In the genomic region with DNA sequence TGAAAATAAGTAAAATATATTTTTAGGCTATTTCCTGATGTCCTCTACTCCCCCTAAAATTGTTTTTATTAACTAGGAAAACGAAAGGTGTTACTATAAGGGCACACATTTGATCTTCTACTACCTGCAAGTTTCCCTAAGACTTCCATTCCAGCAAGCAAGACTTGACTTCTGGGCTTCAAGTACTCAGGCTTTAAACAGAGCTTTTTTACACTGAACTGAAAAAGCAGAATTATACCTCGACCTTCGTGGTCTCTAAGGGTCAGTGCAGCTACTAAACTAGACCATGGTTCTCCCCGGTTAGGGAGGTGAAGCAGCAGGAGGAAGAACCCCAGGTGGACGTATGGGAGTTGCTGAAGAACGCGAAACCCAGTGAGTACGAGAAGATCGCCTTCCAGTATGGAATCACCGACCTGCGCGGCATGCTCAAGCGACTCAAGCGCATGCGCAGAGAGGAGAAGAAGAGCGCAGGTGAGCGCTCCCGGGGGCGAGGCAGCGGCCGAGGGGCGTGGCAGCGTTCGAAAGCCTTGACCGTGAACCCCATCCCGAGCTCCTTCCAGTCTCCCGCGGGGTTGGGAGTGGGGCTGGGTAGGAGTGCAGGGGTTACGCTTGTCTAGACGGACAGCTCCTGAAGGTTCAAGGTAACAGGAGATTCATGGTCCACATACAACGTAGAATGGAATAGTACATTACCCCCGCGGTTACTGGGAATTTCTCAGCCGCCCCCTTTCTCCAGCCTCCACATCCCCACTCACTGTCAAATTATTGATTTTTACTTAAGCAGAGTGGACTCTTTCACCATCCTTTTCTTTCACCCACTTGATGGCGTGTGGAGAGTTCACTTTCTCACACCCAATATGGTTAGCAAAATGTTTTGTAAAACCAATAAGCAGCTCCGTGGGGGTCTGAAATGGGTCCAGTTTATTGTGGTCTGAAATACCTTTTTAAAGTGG, we compare ENCODE assay signal across 8 cellular contexts. TPM values are rescaled to one million over a fixed set of nuclear protein-coding genes. Genes with fewer than 3 reads are reported as not detected.
DNase-seq lines count a peak whose midpoint lies in the region; ATAC-seq and TF ChIP-seq lines count a peak whose summit lies in the region.

No MANE protein-coding gene starts in this region.

- DNase-seq in Calu3 (peak; percentile 68), NCI-H2171 treated with DMSO at 0.1 percent for 48 hours (lab: John Stamatoyannopoulos, UW) (peak; percentile 41), neural crest cell (ENCODE audit: low read depth, low spot score) (peak; percentile 16)

- 18 to 24% methylated on average over 31 to 36 of the region's 36 CpGs for WGBS in esophagus, 2 donors

- H3K27me3 Mint-ChIP-seq in Calu3 (ENCODE audit: unreplicated experiment), result no peaks in the 10 kb centered on the region
- peaks cover 38% of the 10 kb centered on the region for H3K27me3 Mint-ChIP-seq in neural crest cell (ENCODE audit: low read depth)

- H3K36me3 Mint-ChIP-seq in Calu3 (ENCODE audit: insufficient read depth, unreplicated experiment) (peaks cover 7% of the 10 kb centered on the region), neural crest cell (ENCODE audit: low read depth) (no peaks in the 10 kb centered on the region)

- TF ChIP-seq CTCF in Calu3 (IDR thresholded peaks at IDR 0.05; ENCODE audit: unreplicated experiment) (no peak), neural crest cell (conservative IDR thresholded peaks at IDR 0.05) (no peak)

- peak overlapping the region; percentile 23 to 29 for H3K4me3 ChIP-seq in esophagus (ENCODE audit: low read depth in 1 of 2, low read length in 2 of 2)

- H3K9me3 Mint-ChIP-seq in Calu3 (ENCODE audit: low read depth, unreplicated experiment) (no peaks in the 10 kb centered on the region), neural crest cell (no peaks in the 10 kb centered on the region)

- ATAC-seq in GM21619 (IDR thresholded peaks at IDR 0.05; ENCODE audit: unreplicated experiment), result no peak
- no peak for ATAC-seq in HG03135 (IDR thresholded peaks at IDR 0.05; ENCODE audit: unreplicated experiment)
- ATAC-seq in HG03159 (IDR thresholded peaks at IDR 0.05; ENCODE audit: unreplicated experiment), result no peak
- ATAC-seq in HG02678 (IDR thresholded peaks at IDR 0.05; ENCODE audit: unreplicated experiment), result no peak

- H3K27ac Mint-ChIP-seq in Calu3 (ENCODE audit: unreplicated experiment), result peak overlapping the region; percentile 78
- no peak overlapping the region for H3K27ac Mint-ChIP-seq in neural crest cell (ENCODE audit: unreplicated experiment)

- no peak overlapping the region for H3K27ac ChIP-seq in esophagus (ENCODE audit: low read depth in 2 of 2, low read length in 1 of 2)

- CTCF ChIA-PET in Calu3 (lab: Charles Lee), result interaction anchor here (0.7 to 0.9 kb wide), 2 partner anchors 17 to 27 kb away, joined by 3 read pairs; no protein-coding TSS in a partner anchor

- H3K4me3 Mint-ChIP-seq in Calu3 (ENCODE audit: low read depth, unreplicated experiment) (peak overlapping the region; percentile 83), neural crest cell (peak overlapping the region; percentile 52)

- no peaks in the 10 kb centered on the region for H3K27me3 ChIP-seq in esophagus (ENCODE audit: control insufficient read depth in 1 of 2, insufficient read depth in 2 of 2, low read length in 2 of 2)

- peaks cover 2 to 4% of the 10 kb centered on the region in 2 donors for H3K4me1 ChIP-seq in esophagus (ENCODE audit: control insufficient read depth in 2 of 2, insufficient read depth in 2 of 2, low read length in 1 of 2)

- no peaks in the 10 kb centered on the region for H3K36me3 ChIP-seq in esophagus (ENCODE audit: control insufficient read depth in 2 of 2, insufficient read depth in 2 of 2, low read length in 1 of 2)

- H3K9me3 ChIP-seq in esophagus (ENCODE audit: control insufficient read depth in 2 of 2, insufficient read depth in 1 of 2, low read depth in 1 of 2, low read length in 1 of 2), result peaks cover 0 to 4% of the 10 kb centered on the region in 2 donors

- BruUV-seq in Calu3 (replicated peaks; lab: Mats Ljungman, UMichigan), result no TSS peak

- H3K4me1 Mint-ChIP-seq in Calu3 (ENCODE audit: low read depth, unreplicated experiment), result peaks cover 23% of the 10 kb centered on the region
- peaks cover 12% of the 10 kb centered on the region for H3K4me1 Mint-ChIP-seq in neural crest cell

- intact Hi-C loops in Calu3 (cut with micrococcal nuclease; ENCODE audit: unreplicated experiment), result no loop called here

RNA-seq across cellular contexts. Expression of a gene that starts 47.6 kb away (rescaled TPM):
- total RNA-seq in Calu3 (2022) (not detected in 2 replicates), neural crest cell (0.20 TPM in 1 of 2 replicates, not detected in the other)
- under 1 TPM in 1 of 2 donors, not detected in 1; 0.16 TPM for polyA plus RNA-seq in esophagus

RNA-seq across cellular contexts. Expression of a gene that starts 55.0 kb away (rescaled TPM):
- total RNA-seq in Calu3 (2022), result 45.5 and 49.2 TPM in 2 replicates
- polyA plus RNA-seq in esophagus, result 10 to 100 TPM; 19.1 to 21.9 TPM
- total RNA-seq in neural crest cell, result 20.7 and 22.7 TPM in 2 replicates

Comparison
In these comparisons a context has a peak if more than half of its experiments do, and no peak if none do; other contexts are left out.
1. DNase-seq: peak in every context shown above with its lines; median percentile 68 in Calu3; 41 in NCI-H2171 treated with DMSO at 0.1 percent for 48 hours; 16 in neural crest cell.